In the genomic region with DNA sequence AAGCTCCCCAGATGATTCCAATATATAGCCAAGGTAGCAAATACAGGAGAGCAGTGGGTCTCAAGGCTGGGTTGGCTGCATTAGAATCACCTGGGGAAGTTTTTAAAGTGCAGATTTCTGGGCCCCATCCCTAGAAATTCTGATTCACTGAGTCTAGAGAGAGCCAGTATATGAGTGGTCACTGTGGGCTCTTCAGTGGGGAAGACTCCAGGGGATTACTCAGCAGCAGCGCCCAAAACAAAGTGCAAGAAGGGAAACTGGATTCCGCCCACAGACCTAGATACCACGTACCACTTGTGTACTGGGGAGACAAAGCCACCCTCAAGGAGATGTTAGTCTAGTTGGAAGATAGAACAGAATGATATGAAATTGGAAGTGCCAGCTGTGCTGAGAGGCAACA, we compare ENCODE assay signal across 26 cellular contexts. TPM values are rescaled to one million over a fixed set of nuclear protein-coding genes. Genes with fewer than 3 reads are reported as not detected.
A peak's percentile ranks its signal among the peaks of the same experiment; 100 is the strongest.
DNase-seq lines count a peak whose midpoint lies in the region; ATAC-seq and TF ChIP-seq lines count a peak whose summit lies in the region.
"Had no signal": no experiment of that assay in that cellular context is flagged by ENCODE, and none has a peak within 500 bp of the region (broad histone marks: within the 10 kb centered on the region; RNA-seq: fewer than 3 reads in every experiment).

No MANE protein-coding gene starts in this region.

- H3K36me3 ChIP-seq in brain microvascular endothelial cell (replicated peaks): peaks cover 45% of the 10 kb centered on the region

- DNase-seq in activated CD4-positive, alpha-beta memory T cell treated with anti-CD3 and anti-CD28 coated beads for 36 hours: peak; percentile 49
- DNase-seq in activated CD4-positive, alpha-beta memory T cell treated with anti-CD3 and anti-CD28 coated beads, Interleukin-2, amount 10 ng/mL, durations not matched to agents 7 days and 5 days: no peak
- DNase-seq in stimulated activated CD4-positive, alpha-beta T cell treated with anti-CD3 and anti-CD28 coated beads, Interleukin-15, amount 100 ng/mL, for 24 hours: peak; percentile 21
- DNase-seq in stimulated activated CD4-positive, alpha-beta T cell treated with anti-CD3 and anti-CD28 coated beads, Interleukin-12 subunit alpha, Interleukin-12 subunit beta, amount 100 ng/mL, for 4 hours: no peak
- no peak for DNase-seq in effector memory CD8-positive, alpha-beta T cell
- no peak for DNase-seq in brain microvascular endothelial cell
- no peak for DNase-seq in iPS-NIHi11 (ENCODE audit: low spot score)
- DNase-seq: CD4-positive, CD25-positive, alpha-beta regulatory T cell; DMS153; DND-41; MM.1S; NCI-H1048; NCI-H1417; NCI-H1694; NCI-H2029 treated with DMSO at 0.1 percent for 48 hours; NCI-H446 treated with DMSO at 0.1 percent for 48 hours; NCI-H526; SHP77 had no signal

- TF ChIP-seq CTCF in brain microvascular endothelial cell (IDR thresholded peaks at IDR 0.05; ENCODE audit: low read depth, low read length, missing control alignments): no peak

- intact Hi-C loops in activated CD4-positive, alpha-beta memory T cell treated with anti-CD3 and anti-CD28 coated beads for 36 hours (cut with micrococcal nuclease): loop anchor here (2.0 to 5.0 kb wide), 2 partner anchors 39 to 107 kb away; partner anchors contain the start of gene NME9

- peaks cover 16% of the 10 kb centered on the region for H3K4me1 Mint-ChIP-seq in activated CD4-positive, alpha-beta memory T cell treated with anti-CD3 and anti-CD28 coated beads for 36 hours (ENCODE audit: low read depth)
- no peaks in the 10 kb centered on the region for H3K4me1 Mint-ChIP-seq in activated CD4-positive, alpha-beta memory T cell treated with anti-CD3 and anti-CD28 coated beads, Interleukin-2, amount 10 ng/mL, durations not matched to agents 7 days and 5 days
- H3K4me1 Mint-ChIP-seq in effector memory CD8-positive, alpha-beta T cell (ENCODE audit: low read depth in 2 of 2): no peaks in the 10 kb centered on the region
- H3K4me1 Mint-ChIP-seq in stimulated activated naive CD8-positive, alpha-beta T cell treated with anti-CD3 and anti-CD28 coated beads, Interleukin-15, Interleukin-2, amounts not matched to agents 100 ng/mL and 50 ng/mL, for 24 hours (ENCODE audit: low read depth): peaks cover 10% of the 10 kb centered on the region
- H3K4me1 Mint-ChIP-seq: CD4-positive, CD25-positive, alpha-beta regulatory T cell; IgD-negative memory B cell had no signal

- H3K27ac Mint-ChIP-seq in activated CD4-positive, alpha-beta memory T cell treated with anti-CD3 and anti-CD28 coated beads for 36 hours: peak overlapping the region; percentile 53
- no peak overlapping the region for H3K27ac Mint-ChIP-seq in activated CD4-positive, alpha-beta memory T cell treated with anti-CD3 and anti-CD28 coated beads, Interleukin-2, amount 10 ng/mL, durations not matched to agents 7 days and 5 days
- H3K27ac Mint-ChIP-seq in effector memory CD8-positive, alpha-beta T cell: peak overlapping the region; percentile 1 to 39
- H3K27ac Mint-ChIP-seq in stimulated activated naive CD8-positive, alpha-beta T cell treated with anti-CD3 and anti-CD28 coated beads, Interleukin-15, Interleukin-2, amounts not matched to agents 100 ng/mL and 50 ng/mL, for 24 hours: peak overlapping the region; percentile 12
- H3K27ac Mint-ChIP-seq: IgD-negative memory B cell had no signal

- ATAC-seq in effector memory CD8-positive, alpha-beta T cell (replicated peaks): no peak
- ATAC-seq: Panc1 had no signal

- peaks cover 37% of the 10 kb centered on the region for H3K36me3 Mint-ChIP-seq in activated CD4-positive, alpha-beta memory T cell treated with anti-CD3 and anti-CD28 coated beads for 36 hours
- peaks cover 45% of the 10 kb centered on the region for H3K36me3 Mint-ChIP-seq in activated CD4-positive, alpha-beta memory T cell treated with anti-CD3 and anti-CD28 coated beads, Interleukin-2, amount 10 ng/mL, durations not matched to agents 7 days and 5 days (ENCODE audit: low read depth)
- H3K36me3 Mint-ChIP-seq in effector memory CD8-positive, alpha-beta T cell (ENCODE audit: insufficient read depth): peaks cover 10% of the 10 kb centered on the region
- H3K36me3 Mint-ChIP-seq in stimulated activated naive CD8-positive, alpha-beta T cell treated with anti-CD3 and anti-CD28 coated beads, Interleukin-15, Interleukin-2, amounts not matched to agents 100 ng/mL and 50 ng/mL, for 24 hours (ENCODE audit: low read depth): peaks cover 48% of the 10 kb centered on the region

- in situ Hi-C loops in brain microvascular endothelial cell (cut with HindIII; ENCODE audit: low pct_ligation_motif_present, low sequenced_read_pairs): no loop called here

- no peaks in the 10 kb centered on the region for H3K27me3 ChIP-seq in brain microvascular endothelial cell (replicated peaks)
- H3K27me3 ChIP-seq: BLaER1 had no signal

- H3K4me3 ChIP-seq in brain microvascular endothelial cell (ENCODE audit: low read depth, low read length): no peak overlapping the region
- H3K4me3 ChIP-seq: BLaER1 had no signal

- POLR2A ChIA-PET in activated CD4-positive, alpha-beta memory T cell treated with anti-CD3 and anti-CD28 coated beads for 36 hours (lab: Charles Lee): no interaction called here
- POLR2A ChIA-PET in activated CD4-positive, alpha-beta memory T cell treated with anti-CD3 and anti-CD28 coated beads, Interleukin-2, amount 10 ng/mL, durations not matched to agents 7 days and 5 days (lab: Charles Lee): no interaction called here

- no peaks in the 10 kb centered on the region for H3K27me3 Mint-ChIP-seq in activated CD4-positive, alpha-beta memory T cell treated with anti-CD3 and anti-CD28 coated beads for 36 hours
- H3K27me3 Mint-ChIP-seq in activated CD4-positive, alpha-beta memory T cell treated with anti-CD3 and anti-CD28 coated beads, Interleukin-2, amount 10 ng/mL, durations not matched to agents 7 days and 5 days: no peaks in the 10 kb centered on the region
- no peaks in the 10 kb centered on the region for H3K27me3 Mint-ChIP-seq in effector memory CD8-positive, alpha-beta T cell
- no peaks in the 10 kb centered on the region for H3K27me3 Mint-ChIP-seq in stimulated activated naive CD8-positive, alpha-beta T cell treated with anti-CD3 and anti-CD28 coated beads, Interleukin-15, Interleukin-2, amounts not matched to agents 100 ng/mL and 50 ng/mL, for 24 hours
- H3K27me3 Mint-ChIP-seq: CD4-positive, CD25-positive, alpha-beta regulatory T cell; IgD-negative memory B cell had no signal

- H3K4me3 Mint-ChIP-seq in activated CD4-positive, alpha-beta memory T cell treated with anti-CD3 and anti-CD28 coated beads for 36 hours: no peak overlapping the region
- no peak overlapping the region for H3K4me3 Mint-ChIP-seq in activated CD4-positive, alpha-beta memory T cell treated with anti-CD3 and anti-CD28 coated beads, Interleukin-2, amount 10 ng/mL, durations not matched to agents 7 days and 5 days
- no peak overlapping the region for H3K4me3 Mint-ChIP-seq in effector memory CD8-positive, alpha-beta T cell
- H3K4me3 Mint-ChIP-seq in stimulated activated naive CD8-positive, alpha-beta T cell treated with anti-CD3 and anti-CD28 coated beads, Interleukin-15, Interleukin-2, amounts not matched to agents 100 ng/mL and 50 ng/mL, for 24 hours: no peak overlapping the region
- H3K4me3 Mint-ChIP-seq: CD4-positive, CD25-positive, alpha-beta regulatory T cell; IgD-negative memory B cell had no signal

- H3K9me3 Mint-ChIP-seq in activated CD4-positive, alpha-beta memory T cell treated with anti-CD3 and anti-CD28 coated beads for 36 hours: peaks cover 2% of the 10 kb centered on the region
- H3K9me3 Mint-ChIP-seq in activated CD4-positive, alpha-beta memory T cell treated with anti-CD3 and anti-CD28 coated beads, Interleukin-2, amount 10 ng/mL, durations not matched to agents 7 days and 5 days: no peaks in the 10 kb centered on the region
- H3K9me3 Mint-ChIP-seq in effector memory CD8-positive, alpha-beta T cell: no peaks in the 10 kb centered on the region
- no peaks in the 10 kb centered on the region for H3K9me3 Mint-ChIP-seq in stimulated activated naive CD8-positive, alpha-beta T cell treated with anti-CD3 and anti-CD28 coated beads, Interleukin-15, Interleukin-2, amounts not matched to agents 100 ng/mL and 50 ng/mL, for 24 hours
- H3K9me3 Mint-ChIP-seq: IgD-negative memory B cell had no signal

- no peak overlapping the region for H3K27ac ChIP-seq in brain microvascular endothelial cell
- H3K27ac ChIP-seq: BLaER1, HL-60, KMS-11, RWPE1 had no signal

- CTCF ChIA-PET in activated CD4-positive, alpha-beta memory T cell treated with anti-CD3 and anti-CD28 coated beads for 36 hours (lab: Charles Lee): interaction anchor here (0.8 kb wide), 1 partner anchor 127 kb away, joined by 3 read pairs; no protein-coding TSS in a partner anchor
- CTCF ChIA-PET in activated CD4-positive, alpha-beta memory T cell treated with anti-CD3 and anti-CD28 coated beads, Interleukin-2, amount 10 ng/mL, durations not matched to agents 7 days and 5 days (lab: Charles Lee): no interaction called here

RNA-seq across cellular contexts. Expression of gene NME9, which starts 40.0 kb away (rescaled TPM):
- total RNA-seq in activated CD4-positive, alpha-beta memory T cell treated with anti-CD3 and anti-CD28 coated beads for 36 hours: under 1 TPM; 0.58 to 0.90 TPM
- total RNA-seq in activated CD4-positive, alpha-beta memory T cell treated with anti-CD3 and anti-CD28 coated beads, Interleukin-2, amount 10 ng/mL, durations not matched to agents 7 days and 5 days: under 1 TPM; 0.20 to 0.43 TPM
- total RNA-seq: CD4-positive, CD25-positive, alpha-beta regulatory T cell; OCI-LY7 had no signal

RNA-seq across cellular contexts. Expression of gene MRAS, which starts 58.7 kb away (rescaled TPM):
- total RNA-seq in activated CD4-positive, alpha-beta memory T cell treated with anti-CD3 and anti-CD28 coated beads for 36 hours: under 1 TPM; 0.10 to 0.19 TPM
- total RNA-seq in activated CD4-positive, alpha-beta memory T cell treated with anti-CD3 and anti-CD28 coated beads, Interleukin-2, amount 10 ng/mL, durations not matched to agents 7 days and 5 days: not detected
- total RNA-seq: CD4-positive, CD25-positive, alpha-beta regulatory T cell; OCI-LY7 had no signal

Comparison
In these comparisons a context has a peak if more than half of its experiments do, and no peak if none do; other contexts are left out.
1. DNase-seq: peak in activated CD4-positive, alpha-beta memory T cell treated with anti-CD3 and anti-CD28 coated beads for 36 hours (single experiment) and stimulated activated CD4-positive, alpha-beta T cell treated with anti-CD3 and anti-CD28 coated beads, Interleukin-15, amount 100 ng/mL, for 24 hours (single experiment); none in activated CD4-positive, alpha-beta memory T cell treated with anti-CD3 and anti-CD28 coated beads, Interleukin-2, amount 10 ng/mL, durations not matched to agents 7 days and 5 days (single experiment), stimulated activated CD4-positive, alpha-beta T cell treated with anti-CD3 and anti-CD28 coated beads, Interleukin-12 subunit alpha, Interleukin-12 subunit beta, amount 100 ng/mL, for 4 hours (single experiment), effector memory CD8-positive, alpha-beta T cell (0 of 3), brain microvascular endothelial cell (single experiment) and iPS-NIHi11 (single experiment).